ENCODE assay signal across 11 cellular contexts in genomic region chr10:3538291-3538849, GRCh38.
DNase-seq lines count a peak whose midpoint lies in the region; TF ChIP-seq lines count a peak whose summit lies in the region.
"Had no signal": no experiment of that assay in that cellular context is flagged by ENCODE, and none has a peak within 500 bp of the region (broad histone marks: within the 10 kb centered on the region; RNA-seq: fewer than 3 reads in every experiment).

No MANE protein-coding gene starts in this region.

- no peaks in the 10 kb centered on the region for H3K36me3 ChIP-seq in fibroblast of lung (ENCODE audit: control insufficient read depth, insufficient read depth, low read length)
- no peaks in the 10 kb centered on the region for H3K36me3 ChIP-seq in subcutaneous abdominal adipose tissue (ENCODE audit: control insufficient read depth in 5 of 5, insufficient read depth in 5 of 5, low read length in 5 of 5)
- H3K36me3 ChIP-seq: HAP-1 had no signal

- TF ChIP-seq CTCF in VCaP (conservative IDR thresholded peaks at IDR 0.05) (no peak), fibroblast of lung (conservative IDR thresholded peaks at IDR 0.05 in 1 of 2, IDR thresholded peaks at IDR 0.05 in 1 of 2; ENCODE audit: low read depth in 1 of 2, low read length in 2 of 2) (no peak)

- H3K4me3 ChIP-seq in fibroblast of lung (replicated peaks in 1 of 4; ENCODE audit: control extremely low read depth in 1 of 4, insufficient read depth in 1 of 4, low read depth in 3 of 4, low read length in 4 of 4) (no peak overlapping the region), subcutaneous abdominal adipose tissue (ENCODE audit: low read depth in 1 of 5, low read length in 5 of 5) (no peak overlapping the region)
- H3K4me3 ChIP-seq: HAP-1 had no signal

- H3K27ac ChIP-seq in VCaP (peak overlapping the region; percentile 43), fibroblast of lung (ENCODE audit: insufficient read depth, low read length) (peak overlapping the region; percentile 86), subcutaneous abdominal adipose tissue (ENCODE audit: low read depth, low read length) (peak overlapping the region; percentile 30)

- H4K20me1 ChIP-seq in fibroblast of lung (ENCODE audit: control insufficient read depth, extremely low read depth, insufficient read depth, low read length), result no peaks in the 10 kb centered on the region

- no peak overlapping the region for H3K9ac ChIP-seq in fibroblast of lung (ENCODE audit: insufficient read depth, low read length)
- H3K9ac ChIP-seq in subcutaneous abdominal adipose tissue (ENCODE audit: low read length in 5 of 5), result no peak overlapping the region

- no peak overlapping the region for H3K4me2 ChIP-seq in fibroblast of lung (ENCODE audit: extremely low read depth, insufficient read depth, low read length)

- H2AFZ ChIP-seq in fibroblast of lung (ENCODE audit: low read length), result no peak overlapping the region

- H3K4me1 ChIP-seq in fibroblast of lung (ENCODE audit: control insufficient read depth, extremely low read depth, insufficient read depth, low read length) (peaks cover 14% of the 10 kb centered on the region), subcutaneous abdominal adipose tissue (ENCODE audit: control insufficient read depth in 5 of 5, insufficient read depth in 5 of 5, low read length in 5 of 5) (peaks cover 0 to 10% (median 2%) of the 10 kb centered on the region in 5 donors)
- H3K4me1 ChIP-seq: HAP-1 had no signal

- peak; percentile 42 for DNase-seq in NCI-H1092 treated with DMSO at 0.1 percent for 48 hours (lab: John Stamatoyannopoulos, UW)
- no peak for DNase-seq in NCI-H1092 (lab: John Stamatoyannopoulos, UW)
- DNase-seq in fibroblast of lung (ENCODE audit: low read depth in 2 of 2), result peak in 1 of 2 donors; percentile 47
- DNase-seq in activated CD4-positive, CD25-positive, alpha-beta regulatory T cell (lab: John Stamatoyannopoulos, UW), result no peak
- no peak for DNase-seq in NCI-H1930 (lab: John Stamatoyannopoulos, UW)
- no peak for DNase-seq in NCI-H187 (lab: John Stamatoyannopoulos, UW)
- DNase-seq: 8988T, MM.1S had no signal

- H3K9me3 ChIP-seq in fibroblast of lung (ENCODE audit: control insufficient read depth, insufficient read depth, low read depth, low read length) (no peaks in the 10 kb centered on the region), subcutaneous abdominal adipose tissue (ENCODE audit: control insufficient read depth in 5 of 5, low read length in 5 of 5) (no peaks in the 10 kb centered on the region)
- H3K9me3 ChIP-seq: HAP-1 had no signal

- no peaks in the 10 kb centered on the region for H3K27me3 ChIP-seq in fibroblast of lung (ENCODE audit: control insufficient read depth, insufficient read depth, low read length)
- H3K27me3 ChIP-seq in subcutaneous abdominal adipose tissue (ENCODE audit: control insufficient read depth in 5 of 5, insufficient read depth in 4 of 5, low read length in 5 of 5), result no peaks in the 10 kb centered on the region

- no peaks in the 10 kb centered on the region for H3K79me2 ChIP-seq in fibroblast of lung (ENCODE audit: control insufficient read depth, insufficient read depth, low read length)

Comparison
In these comparisons a context has a peak if more than half of its experiments do, and no peak if none do; other contexts are left out.
1. H3K27ac ChIP-seq: peak in every context shown above with its lines; median percentile 86 in fibroblast of lung; 43 in VCaP; 30 in subcutaneous abdominal adipose tissue.